In the genomic region with DNA sequence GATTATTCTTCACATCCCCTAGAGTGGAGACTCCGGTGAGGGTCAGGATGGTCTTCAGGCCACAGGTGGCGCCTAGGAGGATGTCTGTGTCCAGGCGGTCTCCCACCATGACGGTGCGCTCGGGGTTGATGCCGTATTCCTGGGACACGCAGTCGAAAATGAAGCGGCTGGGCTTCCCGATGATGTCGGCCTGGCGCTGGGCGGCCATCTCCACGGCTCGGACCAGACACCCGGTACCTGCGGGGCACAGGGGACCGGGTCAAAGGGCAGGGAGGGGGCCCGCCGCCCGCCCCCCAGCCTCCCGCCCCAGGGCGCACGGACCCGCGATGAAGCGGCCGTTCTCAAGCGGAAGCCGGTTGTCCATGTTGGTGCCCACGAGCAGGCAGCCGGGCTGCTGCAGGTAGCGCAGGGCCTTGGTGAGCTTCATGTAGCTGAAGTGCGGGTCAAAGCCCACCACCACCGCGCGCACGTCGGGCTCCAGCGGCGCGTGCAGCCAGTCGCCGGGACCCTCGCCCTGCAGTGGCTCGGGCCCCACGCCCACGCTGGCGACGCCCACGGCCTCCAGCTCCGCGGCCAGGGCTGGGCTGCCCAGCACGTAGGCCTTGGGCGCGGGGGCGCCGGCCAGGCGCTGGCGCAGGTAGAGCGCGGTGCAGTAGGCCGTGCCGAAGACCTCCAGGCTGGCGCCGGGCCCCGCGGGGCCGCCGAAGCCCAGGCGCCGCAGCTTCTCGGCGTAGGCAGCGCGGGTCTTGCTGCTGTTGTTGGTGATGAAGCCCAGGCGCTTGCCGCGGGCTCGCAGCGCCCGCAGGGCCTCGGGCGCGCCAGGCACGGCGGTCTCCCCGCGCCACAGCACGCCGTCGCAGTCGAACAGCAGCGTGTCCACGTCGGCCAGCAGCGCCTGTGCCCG, we compare ENCODE assay signal across 8 cellular contexts. TPM values are rescaled to one million over a fixed set of nuclear protein-coding genes. Genes with fewer than 3 reads are reported as not detected.
DNase-seq lines count a peak whose midpoint lies in the region; ATAC-seq, FAIRE-seq and TF ChIP-seq lines count a peak whose summit lies in the region.

No MANE protein-coding gene starts in this region.

- no peaks in the 10 kb centered on the region for H3K27me3 Mint-ChIP-seq in T-helper 2 cell treated with Interferon-gamma antibody and Interleukin-4, amounts not matched to agents 5 μg/mL and 100 μg/mL, for 36 hours (ENCODE audit: low read depth)

- no peaks in the 10 kb centered on the region for H3K9me3 ChIP-seq in skeletal muscle satellite cell (replicated peaks; ENCODE audit: low read length)

- H3K4me1 Mint-ChIP-seq in T-helper 2 cell treated with Interferon-gamma antibody and Interleukin-4, amounts not matched to agents 5 μg/mL and 100 μg/mL, for 36 hours (ENCODE audit: low read depth) = peaks cover 12% of the 10 kb centered on the region

- peaks cover 8% of the 10 kb centered on the region for H3K36me3 ChIP-seq in skeletal muscle satellite cell (ENCODE audit: insufficient read depth, low read length)

- peaks cover 19% of the 10 kb centered on the region for H3K4me1 ChIP-seq in skeletal muscle satellite cell (ENCODE audit: control insufficient read depth, insufficient read depth, low read length)

- FAIRE-seq in GM12891 (lab: Jason Lieb, UNC) = peak; percentile 45

- peak overlapping the region; percentile 79 for H3K4me3 Mint-ChIP-seq in T-helper 2 cell treated with Interferon-gamma antibody and Interleukin-4, amounts not matched to agents 5 μg/mL and 100 μg/mL, for 36 hours

- no peak for TF ChIP-seq CTCF in foreskin fibroblast (IDR thresholded peaks at IDR 0.05; ENCODE audit: low read depth, low read length)

- H3K4me3 ChIP-seq in foreskin fibroblast (ENCODE audit: low read depth in 1 of 2, low read length in 2 of 2) (peak overlapping the region; percentile 58 to 61), skeletal muscle satellite cell (ENCODE audit: low read length) (peak overlapping the region; percentile 97)

- H3K4me2 ChIP-seq in skeletal muscle satellite cell (ENCODE audit: low read length) = peak overlapping the region; percentile 98

- H3K27ac Mint-ChIP-seq in T-helper 2 cell treated with Interferon-gamma antibody and Interleukin-4, amounts not matched to agents 5 μg/mL and 100 μg/mL, for 36 hours = peak overlapping the region; percentile 65

- peak; percentile 4 for ATAC-seq in HG02678 (IDR thresholded peaks at IDR 0.05; ENCODE audit: unreplicated experiment)

- H3K36me3 Mint-ChIP-seq in T-helper 2 cell treated with Interferon-gamma antibody and Interleukin-4, amounts not matched to agents 5 μg/mL and 100 μg/mL, for 36 hours (ENCODE audit: low read depth) = peaks cover 11% of the 10 kb centered on the region

- H3K9ac ChIP-seq in skeletal muscle satellite cell (ENCODE audit: low read depth, low read length) = peak overlapping the region; percentile 92

- no peaks in the 10 kb centered on the region for H3K9me3 Mint-ChIP-seq in T-helper 2 cell treated with Interferon-gamma antibody and Interleukin-4, amounts not matched to agents 5 μg/mL and 100 μg/mL, for 36 hours

- no peaks in the 10 kb centered on the region for H3K27me3 ChIP-seq in skeletal muscle satellite cell (ENCODE audit: control insufficient read depth, insufficient read depth, low read length)

- no peak for TF ChIP-seq POLR2A in GM12891 (IDR thresholded peaks at IDR 0.05; ENCODE audit: low read depth, low read length)

- DNase-seq in GM12891 (ENCODE audit: insufficient read length, low spot score) = no peak
- peak; percentile 42 for DNase-seq in T-helper 2 cell treated with Interferon-gamma antibody and Interleukin-4, amounts not matched to agents 5 μg/mL and 100 μg/mL, for 36 hours (ENCODE audit: low spot score)
- peak in 1 of 2 donors; percentile 39 for DNase-seq in foreskin fibroblast
- no peak for DNase-seq in G401 (ENCODE audit: low spot score)
- DNase-seq in HPDE6-E6E7 (ENCODE audit: extremely low spot score) = no peak
- DNase-seq in stimulated activated naive CD4-positive, alpha-beta T cell treated with Interleukin-2 at 50 U/mL for 16 hours (lab: John Stamatoyannopoulos, UW) = no peak

- in situ Hi-C loops in G401 (cut with HindIII; ENCODE audit: low sequenced_read_pairs) = no loop called here

TF ChIP-seq in GM12891, 5 proteins besides CTCF, POLR2A, EP300 and RAD21:
- no peak for TF ChIP-seq SPI1 (IDR thresholded peaks at IDR 0.05; ENCODE audit: low read depth, low read length)
- TF ChIP-seq PAX5 (IDR thresholded peaks at IDR 0.05; ENCODE audit: insufficient read depth, low read length, severe bottlenecking) = no peak
- TF ChIP-seq TAF1 (IDR thresholded peaks at IDR 0.05; ENCODE audit: low read depth, low read length) = no peak
- no peak for TF ChIP-seq POU2F2 (IDR thresholded peaks at IDR 0.05; ENCODE audit: low read depth, low read length)
- no peak; the same call in 1 of the 2 replicates for TF ChIP-seq POLR2AphosphoS5 (IDR thresholded peaks at IDR 0.05; ENCODE audit: low read depth, low read length)

RNA-seq across cellular contexts. Expression of a gene that starts 0.6 kb away (rescaled TPM):
- polyA plus RNA-seq in GM12891 (2012; ENCODE audit: low read depth, missing spikeins) = 11.0 TPM
- 9.4 and 23.2 TPM in 2 replicates for total RNA-seq in skeletal muscle satellite cell (2012; rRNA removed)
- total RNA-seq in G401 (2014; rRNA removed; shearing (Covaris generic)) = 47.8 and 70.9 TPM in 2 replicates

RNA-seq across cellular contexts. Expression of a gene that starts 3.4 kb away (rescaled TPM):
- polyA plus RNA-seq in GM12891 (2012; ENCODE audit: low read depth, missing spikeins) = 3.2 TPM
- 0.22 and 0.76 TPM in 2 replicates for total RNA-seq in skeletal muscle satellite cell (2012; rRNA removed)
- 1.9 and 2.1 TPM in 2 replicates for total RNA-seq in G401 (2014; rRNA removed; shearing (Covaris generic))

RNA-seq across cellular contexts. Expression of a gene that starts 8.8 kb away (rescaled TPM):
- 51.9 TPM for polyA plus RNA-seq in GM12891 (2012; ENCODE audit: low read depth, missing spikeins)
- total RNA-seq in skeletal muscle satellite cell (2012; rRNA removed) = 25.1 and 26.9 TPM in 2 replicates
- total RNA-seq in G401 (2014; rRNA removed; shearing (Covaris generic)) = 34.8 and 86.2 TPM in 2 replicates

RNA-seq across cellular contexts. Expression of a gene that starts 9.3 kb away (rescaled TPM):
- 13.1 TPM for polyA plus RNA-seq in GM12891 (2012; ENCODE audit: low read depth, missing spikeins)
- 36.0 and 36.7 TPM in 2 replicates for total RNA-seq in skeletal muscle satellite cell (2012; rRNA removed)
- 40.4 and 59.4 TPM in 2 replicates for total RNA-seq in G401 (2014; rRNA removed; shearing (Covaris generic))

RNA-seq across cellular contexts. Expression of a gene that starts 17.7 kb away (rescaled TPM):
- 0.55 TPM for polyA plus RNA-seq in GM12891 (2012; ENCODE audit: low read depth, missing spikeins)
- under 0.01 and 0.22 TPM in 2 replicates for total RNA-seq in skeletal muscle satellite cell (2012; rRNA removed)
- total RNA-seq in G401 (2014; rRNA removed; shearing (Covaris generic)) = 0.80 and 4.2 TPM in 2 replicates
